8 cellular contexts compared by ENCODE assay signal in genomic region chr12:52082988-52083637, GRCh38. TPM values are rescaled to one million over a fixed set of nuclear protein-coding genes. Genes with fewer than 3 reads are reported as not detected.
DNase-seq lines count a peak whose midpoint lies in the region; ATAC-seq and TF ChIP-seq lines count a peak whose summit lies in the region.

No MANE protein-coding gene starts in this region.

- H3K9me3 ChIP-seq in HEK293 (ENCODE audit: control insufficient read depth, insufficient read depth, low read depth, low read length), result no peaks in the 10 kb centered on the region
- H3K9me3 ChIP-seq in esophagus muscularis mucosa, result no peaks in the 10 kb centered on the region
- H3K9me3 ChIP-seq in neural progenitor cell (ENCODE audit: low read depth), result no peaks in the 10 kb centered on the region
- H3K9me3 ChIP-seq in suprapubic skin, result no peaks in the 10 kb centered on the region

- H3K27me3 Mint-ChIP-seq in CD14-positive monocyte (ENCODE audit: low read depth in 3 of 3), result peaks cover 7 to 16% (median 10%) of the 10 kb centered on the region in 3 donors
- peaks cover 6% of the 10 kb centered on the region for H3K27me3 Mint-ChIP-seq in neural progenitor cell (ENCODE audit: insufficient read depth, low read depth)

- H3K36me3 Mint-ChIP-seq in CD14-positive monocyte, result peaks cover 12 to 13% of the 10 kb centered on the region in 2 donors
- peaks cover 3% of the 10 kb centered on the region for H3K36me3 Mint-ChIP-seq in neural progenitor cell

- no peak overlapping the region for H3K4me3 Mint-ChIP-seq in CD14-positive monocyte
- no peak overlapping the region for H3K4me3 Mint-ChIP-seq in neural progenitor cell

- POLR2A ChIA-PET in HEK293 (lab: Yijun Ruan, JAX), result interaction anchor here (1.1 to 3.0 kb wide), 2 partner anchors 13 to 57 kb away, joined by 5 to 12 read pairs; partner anchors contain the start of gene ATG101

- TF ChIP-seq EP300 in esophagus muscularis mucosa (IDR thresholded peaks at IDR 0.05) (no peak), suprapubic skin (IDR thresholded peaks at IDR 0.05) (no peak)

- intact Hi-C loops in CD14-positive monocyte (cut with micrococcal nuclease), result loop anchor here (1.0 kb wide), 4 partner anchors 13 to 59 kb away; no protein-coding TSS in a partner anchor
- intact Hi-C loops in esophagus muscularis mucosa (cut with DNase I), result loop anchor here (1.0 kb wide), 2 partner anchors 58 to 77 kb away; partner anchors contain the start of gene TAMALIN

- H2AFZ ChIP-seq in neural progenitor cell (replicated peaks), result no peak overlapping the region

- peak overlapping the region in 2 of 7 donors; percentile 36 to 44 for H3K27ac Mint-ChIP-seq in CD14-positive monocyte
- H3K27ac Mint-ChIP-seq in neural progenitor cell, result no peak overlapping the region

- H3K4me2 ChIP-seq in neural progenitor cell, result no peak overlapping the region

- ATAC-seq in GM19463 (IDR thresholded peaks at IDR 0.05; ENCODE audit: unreplicated experiment), result no peak

- 21% methylated on average over 9 of the region's 11 CpGs for WGBS in esophagus muscularis mucosa
- 22% methylated on average over 8 of the region's 11 CpGs for WGBS in suprapubic skin

- no peak for TF ChIP-seq POLR2A in esophagus muscularis mucosa (IDR thresholded peaks at IDR 0.05; ENCODE audit: low read depth)
- TF ChIP-seq POLR2A in suprapubic skin (IDR thresholded peaks at IDR 0.05), result no peak

- H3K4me1 ChIP-seq in HEK293 (ENCODE audit: control insufficient read depth, insufficient read depth, low read length) (no peaks in the 10 kb centered on the region), esophagus muscularis mucosa (peaks cover 30 to 46% (median 43%) of the 10 kb centered on the region in 4 donors), neural progenitor cell (peaks cover 10% of the 10 kb centered on the region), suprapubic skin (peaks cover 22% of the 10 kb centered on the region)

- H3K36me3 ChIP-seq in HEK293 (ENCODE audit: control insufficient read depth in 2 of 2, insufficient read depth in 1 of 2, low read length in 2 of 2), result peaks cover 0 to 11% of the 10 kb centered on the region in 2 experiments; a peak in 1 of 3 replicates
- peaks cover 0 to 19% (median 11%) of the 10 kb centered on the region in 4 donors for H3K36me3 ChIP-seq in esophagus muscularis mucosa
- H3K36me3 ChIP-seq in neural progenitor cell, result no peaks in the 10 kb centered on the region
- H3K36me3 ChIP-seq in suprapubic skin, result peaks cover 9% of the 10 kb centered on the region

- no peaks in the 10 kb centered on the region for H3K79me2 ChIP-seq in neural progenitor cell (ENCODE audit: low read depth)

- H3K9me3 Mint-ChIP-seq in CD14-positive monocyte (peaks cover 0 to 1% (median 0%) of the 10 kb centered on the region in 7 donors), neural progenitor cell (no peaks in the 10 kb centered on the region)

- CTCF ChIA-PET in HEK293 (lab: Yijun Ruan, JAX), result interaction anchor here (0.5 to 34.8 kb wide), 19 partner anchors 9 to 616 kb away, joined by 3 to 794 read pairs (median 4); no protein-coding TSS in a partner anchor

- H3F3A ChIP-seq in neural progenitor cell (ENCODE audit: low read depth), result no peaks in the 10 kb centered on the region

- no peak overlapping the region for H3K4me3 ChIP-seq in HEK293 (ENCODE audit: low read depth, low read length)
- no peak overlapping the region for H3K4me3 ChIP-seq in esophagus muscularis mucosa
- no peak overlapping the region for H3K4me3 ChIP-seq in neural progenitor cell
- H3K4me3 ChIP-seq in suprapubic skin, result no peak overlapping the region

- peak; percentile 99 for TF ChIP-seq CTCF in CD14-positive monocyte (IDR thresholded peaks at IDR 0.05)
- TF ChIP-seq CTCF in HEK293 (tag by site-specific recombination; IDR thresholded peaks at IDR 0.05), result peak; percentile 85
- peak; percentile 95 to 98 (median 97) for TF ChIP-seq CTCF in esophagus muscularis mucosa (IDR thresholded peaks at IDR 0.05)
- TF ChIP-seq CTCF in neural progenitor cell (IDR thresholded peaks at IDR 0.05), result peak; percentile 99
- peak; percentile 91 to 95 for TF ChIP-seq CTCF in suprapubic skin (IDR thresholded peaks at IDR 0.05)

- H3K4me1 Mint-ChIP-seq in CD14-positive monocyte (peaks cover 18% of the 10 kb centered on the region), neural progenitor cell (peaks cover 24% of the 10 kb centered on the region)

- peaks cover 0 to 18% (median 0%) of the 10 kb centered on the region in 4 donors for H3K27me3 ChIP-seq in esophagus muscularis mucosa
- no peaks in the 10 kb centered on the region for H3K27me3 ChIP-seq in neural progenitor cell
- peaks cover 15% of the 10 kb centered on the region for H3K27me3 ChIP-seq in suprapubic skin

- DNase-seq in CD14-positive monocyte (ENCODE audit: low spot score), result peak; percentile 66
- peak; percentile 34 for DNase-seq in NOMO-1 treated with dmso at 0.1 percent for 144 hours (lab: John Stamatoyannopoulos, UW; ENCODE audit: unreplicated experiment)
- peak; percentile 77 for DNase-seq in activated T-cell treated with anti-CD3 and anti-CD28 coated beads, Interleukin-2, amount 50 U/mL, for 1 hour
- DNase-seq in esophagus muscularis mucosa (ENCODE audit: extremely low spot score), result no peak
- DNase-seq in neural progenitor cell (ENCODE audit: low spot score), result peak; percentile 79
- no peak for DNase-seq in suprapubic skin (ENCODE audit: low spot score in 2 of 2)

- H3K9ac ChIP-seq in neural progenitor cell, result no peak overlapping the region

- H4K20me1 ChIP-seq in neural progenitor cell (ENCODE audit: low read depth), result peaks cover 5% of the 10 kb centered on the region

- no peak overlapping the region for H3K27ac ChIP-seq in HEK293 (ENCODE audit: extremely low read depth, low read depth, low read length)
- H3K27ac ChIP-seq in esophagus muscularis mucosa (replicated peaks in 1 of 4), result peak overlapping the region; percentile 68 to 79 (median 74)
- H3K27ac ChIP-seq in neural progenitor cell, result no peak overlapping the region
- H3K27ac ChIP-seq in suprapubic skin, result no peak overlapping the region

TF ChIP-seq in HEK293, 187 proteins besides CTCF, POLR2A, EP300 and RAD21 (continues in another document):
- TF ChIP-seq ZNF600 (tag by site-specific recombination; IDR thresholded peaks at IDR 0.05) (0 out of 2 replicates have a peak, but pooled peaks have one; percentile 17), ZNF133 (tag by site-specific recombination; IDR thresholded peaks at IDR 0.05) (no peak), ZNF514 (tag by site-specific recombination; IDR thresholded peaks at IDR 0.05) (no peak), SETDB1 (IDR thresholded peaks at IDR 0.05; ENCODE audit: insufficient read length, low read length) (no peak), ZNF174 (tag by site-specific recombination; IDR thresholded peaks at IDR 0.05) (no peak), PBX3 (CRISPR knock-in tag; IDR thresholded peaks at IDR 0.05) (no peak), ZNF555 (tag by site-specific recombination; conservative IDR thresholded peaks at IDR 0.05) (no peak), ZNF596 (tag by site-specific recombination; IDR thresholded peaks at IDR 0.05) (no peak), ZNF391 (tag by site-specific recombination; IDR thresholded peaks at IDR 0.05; ENCODE audit: borderline replicate concordance, low read depth) (0 out of 2 replicates have a peak, but pooled peaks have one; percentile 36), HOXD13 (CRISPR knock-in tag; IDR thresholded peaks at IDR 0.05; ENCODE audit: borderline replicate concordance) (no peak), ZNF140 (tag by site-specific recombination; IDR thresholded peaks at IDR 0.05) (no peak), ZNF658 (tag by site-specific recombination; IDR thresholded peaks at IDR 0.05) (no peak), ZNF530 (tag by site-specific recombination; IDR thresholded peaks at IDR 0.05; ENCODE audit: low read depth) (no peak), GLIS1 (tag by site-specific recombination; IDR thresholded peaks at IDR 0.05) (peak; percentile 15; the same call in 1 of the 2 replicates), ZNF155 (tag by site-specific recombination; IDR thresholded peaks at IDR 0.05) (no peak), ZNF549 (tag by site-specific recombination; IDR thresholded peaks at IDR 0.05) (no peak), ZNF548 (tag by site-specific recombination; IDR thresholded peaks at IDR 0.05) (no peak), ZNF623 (tag by site-specific recombination; IDR thresholded peaks at IDR 0.05) (no peak), ZFHX2 (tag by site-specific recombination; conservative IDR thresholded peaks at IDR 0.05) (peak; percentile 77), KLF1 (tag by site-specific recombination; IDR thresholded peaks at IDR 0.05) (no peak), ZBTB6 (tag by site-specific recombination; IDR thresholded peaks at IDR 0.05) (no peak)

RNA-seq across cellular contexts. Expression of gene SMIM41, which starts 3.6 kb away (rescaled TPM):
- not detected for polyA plus RNA-seq in CD14-positive monocyte
- 10 to 100 TPM in 1 of 4 donors, 1 to 10 TPM in 3; 2.1 to 26.6 (median 5.6) TPM for total RNA-seq in esophagus muscularis mucosa
- total RNA-seq in neural progenitor cell (ENCODE audit: low replicate concordance), result not detected in 2 replicates
- under 1 TPM in 2 of 4 donors, not detected in 2; 0.51 to 0.57 TPM for total RNA-seq in suprapubic skin

RNA-seq across cellular contexts. Expression of gene ATG101, which starts 13.3 kb away (rescaled TPM):
- 10 to 100 TPM; 20.5 to 26.4 TPM for polyA plus RNA-seq in CD14-positive monocyte
- total RNA-seq in esophagus muscularis mucosa, result 10 to 100 TPM; 30.3 to 71.4 (median 61.2) TPM
- 19.8 and 33.7 TPM in 2 replicates for total RNA-seq in neural progenitor cell (ENCODE audit: low replicate concordance)
- 10 to 100 TPM; 39.5 to 76.1 (median 56.5) TPM for total RNA-seq in suprapubic skin

RNA-seq across cellular contexts. Expression of gene NR4A1, which starts 31.9 kb away (rescaled TPM):
- 10 to 100 TPM; 10.1 to 41.4 TPM for polyA plus RNA-seq in CD14-positive monocyte
- total RNA-seq in esophagus muscularis mucosa, result 10 to 100 TPM; 26.2 to 88.1 (median 59.4) TPM
- 8.2 and 13.0 TPM in 2 replicates for total RNA-seq in neural progenitor cell (ENCODE audit: low replicate concordance)
- 100 to 1,000 TPM; 141 to 775 (median 422) TPM for total RNA-seq in suprapubic skin

Comparison
In these comparisons a context has a peak if more than half of its experiments do, and no peak if none do; other contexts are left out.
1. DNase-seq: peak in CD14-positive monocyte (single experiment), NOMO-1 treated with dmso at 0.1 percent for 144 hours (single experiment), activated T-cell treated with anti-CD3 and anti-CD28 coated beads, Interleukin-2, amount 50 U/mL, for 1 hour (single experiment) and neural progenitor cell (single experiment); none in esophagus muscularis mucosa (single experiment) and suprapubic skin (0 of 2).
2. H3K27ac ChIP-seq: peak in esophagus muscularis mucosa (4 of 4); none in HEK293 (single experiment), neural progenitor cell (single experiment) and suprapubic skin (single experiment).
3. Peak in every context shown above with its lines, with median percentiles within 50 percentile points of each other: CTCF ChIP-seq.